Comparison of ENCODE assay signal across 8 cellular contexts in genomic region chr1:151008244-151009205, GRCh38. TPM values are rescaled to one million over a fixed set of nuclear protein-coding genes. Genes with fewer than 3 reads are reported as not detected.
A peak's percentile ranks its signal among the peaks of the same experiment; 100 is the strongest.
DNase-seq lines count a peak whose midpoint lies in the region; ATAC-seq lines count a peak whose summit lies in the region.

A gene with protein sequence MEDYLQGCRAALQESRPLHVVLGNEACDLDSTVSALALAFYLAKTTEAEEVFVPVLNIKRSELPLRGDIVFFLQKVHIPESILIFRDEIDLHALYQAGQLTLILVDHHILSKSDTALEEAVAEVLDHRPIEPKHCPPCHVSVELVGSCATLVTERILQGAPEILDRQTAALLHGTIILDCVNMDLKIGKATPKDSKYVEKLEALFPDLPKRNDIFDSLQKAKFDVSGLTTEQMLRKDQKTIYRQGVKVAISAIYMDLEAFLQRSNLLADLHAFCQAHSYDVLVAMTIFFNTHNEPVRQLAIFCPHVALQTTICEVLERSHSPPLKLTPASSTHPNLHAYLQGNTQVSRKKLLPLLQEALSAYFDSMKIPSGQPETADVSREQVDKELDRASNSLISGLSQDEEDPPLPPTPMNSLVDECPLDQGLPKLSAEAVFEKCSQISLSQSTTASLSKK (plus strand): TSS chr1:151008449. CDS start chr1:151008633, 184 bp downstream.

- peak; percentile 72 for ATAC-seq in HG03565 (IDR thresholded peaks at IDR 0.05; ENCODE audit: unreplicated experiment)
- ATAC-seq in left lobe of liver: peak; percentile 80

- DNase-seq in AG20443 (ENCODE audit: low spot score) (peak; percentile 99), GM19240 (ENCODE audit: insufficient read length, low spot score) (peak; percentile 95), NCI-H774 (lab: John Stamatoyannopoulos, UW) (peak; percentile 98), dedifferentiated amniotic fluid mesenchymal stem cell (ENCODE audit: extremely low spot score) (peak; percentile 98), left lobe of liver (ENCODE audit: low spot score) (peak; percentile 98)
- peak; percentile 86 to 91 for DNase-seq in activated CD4-positive, alpha-beta T cell treated with anti-CD3 and anti-CD28 coated beads, Interleukin-2, amount 50 U/mL, for 24 hours (ENCODE audit: low read depth in 1 of 2, low spot score in 1 of 2)
- DNase-seq in stimulated activated CD4-positive, alpha-beta T cell treated with anti-CD3 and anti-CD28 coated beads, Interleukin-2, amount 100 ng/mL, for 24 hours: peak; percentile 98 to 99

RNA-seq across cellular contexts. Expression of the gene that starts here (rescaled TPM):
- 12.2 TPM for total RNA-seq in left lobe of liver

Comparison
In these comparisons a context has a peak if more than half of its experiments do, and no peak if none do; other contexts are left out.
1. Peak in every context shown above with its lines: DNase-seq and ATAC-seq.